ENCODE assay signal across 9 cellular contexts in genomic region chr3:31227152-31227581, GRCh38.
A peak's percentile ranks its signal among the peaks of the same experiment; 100 is the strongest.
DNase-seq lines count a peak whose midpoint lies in the region; ATAC-seq and TF ChIP-seq lines count a peak whose summit lies in the region.
"Had no signal": no experiment of that assay in that cellular context is flagged by ENCODE, and none has a peak within 500 bp of the region (broad histone marks: within the 10 kb centered on the region; RNA-seq: fewer than 3 reads in every experiment).

No MANE protein-coding gene starts in this region.

- no peaks in the 10 kb centered on the region for H3K9me3 Mint-ChIP-seq in activated T-cell treated with anti-CD3 and anti-CD28 coated beads, Interleukin-2, amount 50 U/mL, for 24 hours

- H3K4me3 ChIP-seq in right cardiac atrium (ENCODE audit: low read length) = no peak overlapping the region

- H3K27me3 ChIP-seq in right cardiac atrium (ENCODE audit: control insufficient read depth, insufficient read depth) = no peaks in the 10 kb centered on the region

- peaks cover 87% of the 10 kb centered on the region for H3K4me1 Mint-ChIP-seq in activated T-cell treated with anti-CD3 and anti-CD28 coated beads, Interleukin-2, amount 50 U/mL, for 24 hours (ENCODE audit: low read depth)
- H3K4me1 Mint-ChIP-seq in T-helper 17 cell = peaks cover 70% of the 10 kb centered on the region

- 72% methylated on average over 3 of the region's 3 CpGs for WGBS in right cardiac atrium

- ATAC-seq in HG03432 (IDR thresholded peaks at IDR 0.05; ENCODE audit: unreplicated experiment) (peak; percentile 45), T-helper 17 cell (peak; percentile 85), right cardiac atrium (no peak)
- ATAC-seq in stimulated activated naive CD8-positive, alpha-beta T cell treated with anti-CD3 and anti-CD28 coated beads, Interleukin-15, Interleukin-2, amounts not matched to agents 100 U/mL and 50 U/mL, for 24 hours = peak; percentile 73

- H3K9me3 ChIP-seq in T-helper 17 cell (ENCODE audit: control insufficient read depth, low read length, poor library complexity, severe bottlenecking) (no peaks in the 10 kb centered on the region), right cardiac atrium (ENCODE audit: control insufficient read depth, low read length) (no peaks in the 10 kb centered on the region)

- peak overlapping the region; percentile 72 for H3K27ac Mint-ChIP-seq in activated T-cell treated with anti-CD3 and anti-CD28 coated beads, Interleukin-2, amount 50 U/mL, for 24 hours
- H3K27ac Mint-ChIP-seq in T-helper 17 cell = peak overlapping the region; percentile 97

- intact Hi-C loops in right cardiac atrium (cut with DNase I) = no loop called here

- no peaks in the 10 kb centered on the region for H3K36me3 Mint-ChIP-seq in activated T-cell treated with anti-CD3 and anti-CD28 coated beads, Interleukin-2, amount 50 U/mL, for 24 hours (ENCODE audit: low read depth)
- no peaks in the 10 kb centered on the region for H3K36me3 Mint-ChIP-seq in T-helper 17 cell (ENCODE audit: low read depth)

- peak overlapping the region; percentile 6 for H3K4me3 Mint-ChIP-seq in activated T-cell treated with anti-CD3 and anti-CD28 coated beads, Interleukin-2, amount 50 U/mL, for 24 hours
- peak overlapping the region; percentile 82 for H3K4me3 Mint-ChIP-seq in T-helper 17 cell

- no peaks in the 10 kb centered on the region for H3K27me3 Mint-ChIP-seq in activated T-cell treated with anti-CD3 and anti-CD28 coated beads, Interleukin-2, amount 50 U/mL, for 24 hours
- H3K27me3 Mint-ChIP-seq in T-helper 17 cell = no peaks in the 10 kb centered on the region

- TF ChIP-seq CTCF in GM10266 (IDR thresholded peaks at IDR 0.05; ENCODE audit: control insufficient read depth, insufficient read depth, low read depth, missing control alignments) = no peak

- H3K27ac ChIP-seq in right cardiac atrium (ENCODE audit: low read length) = no peak overlapping the region

- no peaks in the 10 kb centered on the region for H3K4me1 ChIP-seq in right cardiac atrium (ENCODE audit: control insufficient read depth, insufficient read depth, low read length)

- no peak for DNase-seq in activated T-cell treated with anti-CD3 and anti-CD28 coated beads, Interleukin-2, amount 50 U/mL, for 24 hours
- no peak for DNase-seq in activated T-cell treated with anti-CD3 and anti-CD28 coated beads for 4 hours
- DNase-seq in T-helper 17 cell = no peak
- DNase-seq in stimulated activated naive CD8-positive, alpha-beta T cell treated with anti-CD3 and anti-CD28 coated beads, Interleukin-15, Interleukin-2, amounts not matched to agents 100 U/mL and 50 U/mL, for 24 hours = no peak
- no peak for DNase-seq in right cardiac atrium
- DNase-seq in NCI-H1436 (lab: John Stamatoyannopoulos, UW) = no peak
- no peak for DNase-seq in GM10266 (ENCODE audit: extremely low spot score)
- DNase-seq: activated gamma-delta T cell treated with Interleukin-2 at 50 U/mL for 16 hours had no signal

Comparison
In these comparisons a context has a peak if more than half of its experiments do, and no peak if none do; other contexts are left out.
1. ATAC-seq: peak in HG03432 (single experiment), T-helper 17 cell (single experiment) and stimulated activated naive CD8-positive, alpha-beta T cell treated with anti-CD3 and anti-CD28 coated beads, Interleukin-15, Interleukin-2, amounts not matched to agents 100 U/mL and 50 U/mL, for 24 hours (single experiment); none in right cardiac atrium (0 of 2).